19 cellular contexts compared by ENCODE assay signal in genomic region chr1:12078575-12078937, GRCh38. TPM values are rescaled to one million over a fixed set of nuclear protein-coding genes. Genes with fewer than 3 reads are reported as not detected.
DNase-seq lines count a peak whose midpoint lies in the region; ATAC-seq and TF ChIP-seq lines count a peak whose summit lies in the region.
"Had no signal": no experiment of that assay in that cellular context is flagged by ENCODE, and none has a peak within 500 bp of the region (broad histone marks: within the 10 kb centered on the region; RNA-seq: fewer than 3 reads in every experiment).

No MANE protein-coding gene starts in this region.

- TF ChIP-seq CTCF in GM06990 (IDR thresholded peaks at IDR 0.05; ENCODE audit: insufficient read depth, low read length, poor library complexity, severe bottlenecking) (no peak), esophagus squamous epithelium (IDR thresholded peaks at IDR 0.05) (no peak), coronary artery (IDR thresholded peaks at IDR 0.05) (no peak)

- peaks cover 0 to 8% (median 4%) of the 10 kb centered on the region in 3 donors for H3K4me1 ChIP-seq in esophagus squamous epithelium

- ATAC-seq in GM21390 (IDR thresholded peaks at IDR 0.05; ENCODE audit: unreplicated experiment) (peak; percentile 14), HG03571 (IDR thresholded peaks at IDR 0.05; ENCODE audit: unreplicated experiment) (peak; percentile 17)
- ATAC-seq in central memory CD8-positive, alpha-beta T cell (replicated peaks; ENCODE audit: extremely low read depth, poor library complexity, severe bottlenecking) = no peak
- ATAC-seq: PC-3 had no signal

- no peaks in the 10 kb centered on the region for H3K36me3 Mint-ChIP-seq in central memory CD8-positive, alpha-beta T cell (ENCODE audit: insufficient read depth)

- H3K4me3 ChIP-seq in GM06990 (replicated peaks; ENCODE audit: low read depth, low read length) (peak overlapping the region; percentile 28), esophagus squamous epithelium (no peak overlapping the region), coronary artery (no peak overlapping the region)
- H3K4me3 ChIP-seq: hepatocyte had no signal

- intact Hi-C loops in esophagus squamous epithelium (cut with DNase I) = no loop called here

- peaks cover 11% of the 10 kb centered on the region for H3K9me3 Mint-ChIP-seq in central memory CD8-positive, alpha-beta T cell

- in situ Hi-C loops in G401 (cut with HindIII; ENCODE audit: low sequenced_read_pairs) = no loop called here

- WGBS in esophagus squamous epithelium, 2 donors = 62 to 81% methylated on average over 5 to 7 of the region's 7 CpGs

- peaks cover 31% of the 10 kb centered on the region for H3K27me3 Mint-ChIP-seq in central memory CD8-positive, alpha-beta T cell

- H3K36me3 ChIP-seq in GM06990 (ENCODE audit: control insufficient read depth, insufficient read depth, low read length) (peaks cover 16% of the 10 kb centered on the region), esophagus squamous epithelium (no peaks in the 10 kb centered on the region)

- peak overlapping the region; percentile 27 for H3K4me3 Mint-ChIP-seq in central memory CD8-positive, alpha-beta T cell

- no peak for TF ChIP-seq POLR2A in esophagus squamous epithelium (IDR thresholded peaks at IDR 0.05)

- peaks cover 0 to 10% (median 0%) of the 10 kb centered on the region in 3 donors for H3K9me3 ChIP-seq in esophagus squamous epithelium

- no peak for DNase-seq in GM06990 (ENCODE audit: extremely low read depth, insufficient read length)
- DNase-seq in central memory CD8-positive, alpha-beta T cell (ENCODE audit: low spot score in 2 of 2) = no peak
- DNase-seq in T-helper 9 cell = no peak
- no peak for DNase-seq in esophagus squamous epithelium (lab: John Stamatoyannopoulos, UW)
- no peak for DNase-seq in coronary artery (ENCODE audit: low spot score)
- DNase-seq in G401 (ENCODE audit: low spot score) = no peak
- DNase-seq: activated CD4-positive, alpha-beta T cell treated with anti-CD3 and anti-CD28 coated beads, Interleukin-2, amount 50 U/mL, for 4 hours; central memory CD4-positive, alpha-beta T cell; EL; GOT3; KBM-7; midbrain; NCI-H1048; NCI-H2081 treated with DMSO at 0.1 percent for 48 hours; NCI-H524 treated with DMSO at 0.1 percent for 48 hours; PC-3 had no signal

- peaks cover 26% of the 10 kb centered on the region for H3K4me1 Mint-ChIP-seq in central memory CD8-positive, alpha-beta T cell

- H3K27ac ChIP-seq in esophagus squamous epithelium (no peak overlapping the region), coronary artery (no peak overlapping the region)
- H3K27ac ChIP-seq: hepatocyte had no signal

- no peak overlapping the region for H3K27ac Mint-ChIP-seq in central memory CD8-positive, alpha-beta T cell (ENCODE audit: low read depth)

- H3K27me3 ChIP-seq in GM06990 (replicated peaks; ENCODE audit: control insufficient read depth, insufficient read depth, low read length) = no peaks in the 10 kb centered on the region
- H3K27me3 ChIP-seq in esophagus squamous epithelium = peaks cover 0 to 59% (median 0%) of the 10 kb centered on the region in 4 donors
- H3K27me3 ChIP-seq: hepatocyte had no signal

RNA-seq across cellular contexts. Expression of gene TNFRSF8, which starts 15.5 kb away (rescaled TPM):
- total RNA-seq in esophagus squamous epithelium = 1 to 10 TPM in 1 of 4 donors, under 1 TPM in 2, not detected in 1; 0.18 to 1.2 (median 0.76) TPM
- 0.25 TPM in 1 of 2 replicates, not detected in the other for total RNA-seq in G401 (2014; rRNA removed; shearing (Covaris generic))
- total RNA-seq: hepatocyte, PC-3 had no signal

RNA-seq across cellular contexts. Expression of gene MIIP, which starts 59.3 kb away (rescaled TPM):
- total RNA-seq in esophagus squamous epithelium = 10 to 100 TPM; 13.0 to 24.9 (median 19.8) TPM
- total RNA-seq in G401 (2014; rRNA removed; shearing (Covaris generic)) = 37.9 and 41.0 TPM in 2 replicates
